In genomic region chr9:42490989-42491388, GRCh38 we compare ENCODE assay signal across 6 cellular contexts.
A peak's percentile ranks its signal among the peaks of the same experiment; 100 is the strongest.
DNase-seq lines count a peak whose midpoint lies in the region; ATAC-seq and TF ChIP-seq lines count a peak whose summit lies in the region.
"Not testable (repeated sequence)": the region's sequence is repeated elsewhere in the genome, so short reads cannot be mapped to it uniquely, and the experiment has no call there.

No MANE protein-coding gene starts in this region.

- not testable (repeated sequence) for H2AFZ ChIP-seq in GM23338; mammary epithelial cell (ENCODE audit: low read depth, low read length)

- 0 out of 4 replicates have a peak, but pooled peaks of 1 of the 2 experiments have one; percentile 2 for TF ChIP-seq CTCF in GM23338 (conservative IDR thresholded peaks at IDR 0.05; ENCODE audit: low read depth in 2 of 2)
- peak in 1 of 2 donors; percentile 4 for TF ChIP-seq CTCF in mammary epithelial cell (conservative IDR thresholded peaks at IDR 0.05 in 1 of 2, IDR thresholded peaks at IDR 0.05 in 1 of 2; ENCODE audit: extremely low read depth in 1 of 2, insufficient read depth in 1 of 2, low read depth in 1 of 2, low read length in 2 of 2)

- not testable (repeated sequence) for H3K9ac ChIP-seq in mammary epithelial cell (ENCODE audit: insufficient read depth, low read length)

- 100% methylated on average over 1 of the region's 2 CpGs for WGBS in mammary epithelial cell (ENCODE audit: low coverage, missing lambda C conversion rate)

- H3K9me3 ChIP-seq in mammary epithelial cell (replicated peaks; ENCODE audit: insufficient read depth, low read length) = not testable (repeated sequence)

- not testable (repeated sequence) for H4K20me1 ChIP-seq in GM23338 (replicated peaks; ENCODE audit: insufficient read depth); mammary epithelial cell (ENCODE audit: insufficient read depth, low read length)

- in situ Hi-C loops in mammary epithelial cell (cut with MboI; ENCODE audit: low sequenced_read_pairs in 2 of 2) = not testable (repeated sequence)

- not testable (repeated sequence) for H3K79me2 ChIP-seq in GM23338 (replicated peaks; ENCODE audit: insufficient read depth); mammary epithelial cell (ENCODE audit: insufficient read depth, low read length)

- not testable (repeated sequence) for H3K4me1 Mint-ChIP-seq in GM23338; activated CD8-positive, alpha-beta memory T cell treated with anti-CD3 and anti-CD28 coated beads, Interleukin-2, amount 10 ng/mL, durations not matched to agents 7 days and 5 days; memory B cell

- CTCF ChIA-PET in activated CD8-positive, alpha-beta memory T cell treated with anti-CD3 and anti-CD28 coated beads, Interleukin-2, amount 10 ng/mL, durations not matched to agents 7 days and 5 days (lab: Charles Lee); mammary epithelial cell (lab: Charles Lee; ENCODE audit: low non-redundant PET): not testable (repeated sequence)

- not testable (repeated sequence) for H3F3A ChIP-seq in GM23338 (replicated peaks; ENCODE audit: low read depth)

- not testable (repeated sequence) for H3K27me3 ChIP-seq in GM23338 (ENCODE audit: insufficient read depth); mammary epithelial cell (ENCODE audit: insufficient read depth, low read length)

- not testable (repeated sequence) for H3K36me3 Mint-ChIP-seq in GM23338 (ENCODE audit: low read depth); activated CD8-positive, alpha-beta memory T cell treated with anti-CD3 and anti-CD28 coated beads, Interleukin-2, amount 10 ng/mL, durations not matched to agents 7 days and 5 days; memory B cell

- not testable (repeated sequence) for H3K4me1 ChIP-seq in GM23338 (ENCODE audit: insufficient read depth); mammary epithelial cell (ENCODE audit: insufficient read depth, low read length)

- H3K27me3 Mint-ChIP-seq in GM23338 (ENCODE audit: insufficient read depth, low read depth, poor library complexity); activated CD8-positive, alpha-beta memory T cell treated with anti-CD3 and anti-CD28 coated beads, Interleukin-2, amount 10 ng/mL, durations not matched to agents 7 days and 5 days; memory B cell: not testable (repeated sequence)

- not testable (repeated sequence) for H3K4me3 Mint-ChIP-seq in GM23338; activated CD8-positive, alpha-beta memory T cell treated with anti-CD3 and anti-CD28 coated beads, Interleukin-2, amount 10 ng/mL, durations not matched to agents 7 days and 5 days; memory B cell

- H3K9me2 ChIP-seq in GM23338 (ENCODE audit: insufficient read depth) = not testable (repeated sequence)

- not testable (repeated sequence) for H3K27ac ChIP-seq in GM23338 (ENCODE audit: low read depth); mammary epithelial cell (ENCODE audit: insufficient read depth, low read depth, low read length)

- H3K4me2 ChIP-seq in GM23338; mammary epithelial cell (ENCODE audit: insufficient read depth, low read depth, low read length): not testable (repeated sequence)

- peak; percentile 0 for DNase-seq in GM23338 (ENCODE audit: low spot score)
- DNase-seq in NCI-H146 (lab: John Stamatoyannopoulos, UW) = peak; percentile 32
- DNase-seq in activated CD8-positive, alpha-beta memory T cell treated with anti-CD3 and anti-CD28 coated beads, Interleukin-2, amount 10 ng/mL, durations not matched to agents 7 days and 5 days; memory B cell (ENCODE audit: low spot score in 2 of 2): not testable (repeated sequence)
- peak; percentile 8 for DNase-seq in mammary epithelial cell

- H3K27ac Mint-ChIP-seq in GM23338; activated CD8-positive, alpha-beta memory T cell treated with anti-CD3 and anti-CD28 coated beads, Interleukin-2, amount 10 ng/mL, durations not matched to agents 7 days and 5 days; memory B cell: not testable (repeated sequence)

- not testable (repeated sequence) for H3K36me3 ChIP-seq in GM23338 (ENCODE audit: insufficient read depth); mammary epithelial cell (ENCODE audit: insufficient read depth, low read length)

- not testable (repeated sequence) for H3K4me3 ChIP-seq in GM23338; mammary epithelial cell (replicated peaks in 1 of 3; ENCODE audit: insufficient read depth in 1 of 3, low read depth in 2 of 3, low read length in 3 of 3)

- dilution Hi-C loops in mammary epithelial cell (cut with HindIII; ENCODE audit: low sequenced_read_pairs) = not testable (repeated sequence)

- not testable (repeated sequence) for H3K9me3 Mint-ChIP-seq in GM23338; activated CD8-positive, alpha-beta memory T cell treated with anti-CD3 and anti-CD28 coated beads, Interleukin-2, amount 10 ng/mL, durations not matched to agents 7 days and 5 days (ENCODE audit: low read depth); memory B cell

- ATAC-seq in GM23338 (peak; percentile 69), esophagus mucosa (peak; percentile 63), memory B cell (ENCODE audit: low read depth) (peak; percentile 27)
- peak; percentile 36 for ATAC-seq in activated CD8-positive, alpha-beta memory T cell treated with anti-CD3 and anti-CD28 coated beads, Interleukin-2, amount 10 ng/mL, durations not matched to agents 7 days and 5 days

- BruUV-seq in mammary epithelial cell (replicated peaks; lab: Mats Ljungman, UMichigan) = not testable (repeated sequence)

- intact Hi-C loops in mammary epithelial cell (cut with micrococcal nuclease) = not testable (repeated sequence)
